Comparison of ENCODE assay signal across 1 cellular context in the genomic region with DNA sequence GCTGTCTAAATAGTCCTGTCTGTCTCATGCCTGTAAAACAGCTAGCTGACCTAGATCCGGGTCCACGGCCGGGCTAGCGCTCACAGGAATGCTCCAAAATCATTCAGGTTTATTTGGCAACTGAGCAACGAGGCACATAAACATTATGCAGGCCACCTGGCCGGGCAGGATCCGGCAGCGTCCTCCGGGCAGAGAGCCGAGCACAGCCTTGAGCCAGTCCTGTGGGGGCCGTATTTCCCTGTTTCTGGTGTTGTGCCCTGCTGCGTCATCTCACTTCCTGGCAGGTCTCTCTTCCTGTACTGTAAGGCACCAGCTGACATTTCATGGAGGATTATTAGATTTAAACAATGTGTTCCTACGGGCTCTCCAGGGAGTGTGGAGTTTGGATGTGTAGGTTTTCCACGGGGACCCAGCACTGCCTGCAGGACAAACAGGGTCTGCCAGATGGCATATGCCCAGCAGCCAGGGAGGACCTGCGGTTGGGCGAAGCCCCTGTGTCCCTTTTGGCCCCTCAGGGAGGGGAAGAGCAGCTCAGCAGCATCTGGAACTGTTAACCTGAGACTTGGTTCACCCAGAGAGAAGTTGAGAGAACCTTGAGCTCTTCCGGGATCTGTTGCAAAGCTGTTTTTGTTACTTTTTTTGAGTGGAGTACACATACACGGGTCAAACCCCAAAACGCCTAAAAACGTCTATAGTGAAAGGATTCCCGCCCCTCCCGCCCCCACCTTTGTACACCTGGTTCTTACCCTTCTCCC.
TF ChIP-seq lines count a peak whose summit lies in the region.

No MANE protein-coding gene starts in this region.

TF ChIP-seq in SK-N-SH, 30 proteins besides CTCF, POLR2A, EP300 and RAD21 (continued from another document):
- no peak for TF ChIP-seq SMC3 (IDR thresholded peaks at IDR 0.05; ENCODE audit: low read depth, low read length)
- TF ChIP-seq GATA2 (CRISPR knock-in tag; IDR thresholded peaks at IDR 0.05) = no peak
- peak; percentile 18; the same call in 1 of the 2 replicates for TF ChIP-seq SIN3A (IDR thresholded peaks at IDR 0.05; ENCODE audit: borderline replicate concordance, low read depth, low read length)
- peak; percentile 57; the same call in 1 of the 2 replicates for TF ChIP-seq MXI1 (IDR thresholded peaks at IDR 0.05; ENCODE audit: low read depth, low read length)
- no peak for TF ChIP-seq RXRA (IDR thresholded peaks at IDR 0.05; ENCODE audit: borderline replicate concordance, low read depth)
- TF ChIP-seq, protein P1, sequence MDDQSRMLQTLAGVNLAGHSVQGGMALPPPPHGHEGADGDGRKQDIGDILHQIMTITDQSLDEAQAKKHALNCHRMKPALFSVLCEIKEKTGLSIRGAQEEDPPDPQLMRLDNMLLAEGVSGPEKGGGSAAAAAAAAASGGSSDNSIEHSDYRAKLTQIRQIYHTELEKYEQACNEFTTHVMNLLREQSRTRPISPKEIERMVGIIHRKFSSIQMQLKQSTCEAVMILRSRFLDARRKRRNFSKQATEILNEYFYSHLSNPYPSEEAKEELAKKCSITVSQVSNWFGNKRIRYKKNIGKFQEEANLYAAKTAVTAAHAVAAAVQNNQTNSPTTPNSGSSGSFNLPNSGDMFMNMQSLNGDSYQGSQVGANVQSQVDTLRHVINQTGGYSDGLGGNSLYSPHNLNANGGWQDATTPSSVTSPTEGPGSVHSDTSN (IDR thresholded peaks at IDR 0.05) = no peak
- TF ChIP-seq FOXJ3 (CRISPR knock-in tag; IDR thresholded peaks at IDR 0.05) = peak; percentile 80
- TF ChIP-seq EZH2phosphoT487 (IDR thresholded peaks at IDR 0.05; ENCODE audit: borderline replicate concordance, low read depth) = no peak
- peak; percentile 39; the same call in 1 of the 2 replicates for TF ChIP-seq YY1 (IDR thresholded peaks at IDR 0.05; ENCODE audit: low read depth)
- TF ChIP-seq, protein P2, sequence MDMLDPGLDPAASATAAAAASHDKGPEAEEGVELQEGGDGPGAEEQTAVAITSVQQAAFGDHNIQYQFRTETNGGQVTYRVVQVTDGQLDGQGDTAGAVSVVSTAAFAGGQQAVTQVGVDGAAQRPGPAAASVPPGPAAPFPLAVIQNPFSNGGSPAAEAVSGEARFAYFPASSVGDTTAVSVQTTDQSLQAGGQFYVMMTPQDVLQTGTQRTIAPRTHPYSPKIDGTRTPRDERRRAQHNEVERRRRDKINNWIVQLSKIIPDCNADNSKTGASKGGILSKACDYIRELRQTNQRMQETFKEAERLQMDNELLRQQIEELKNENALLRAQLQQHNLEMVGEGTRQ (IDR thresholded peaks at IDR 0.05; ENCODE audit: borderline replicate concordance, low read depth, low read length) = no peak
- peak; percentile 73 for TF ChIP-seq ELF1 (IDR thresholded peaks at IDR 0.05)
- TF ChIP-seq, protein P3, sequence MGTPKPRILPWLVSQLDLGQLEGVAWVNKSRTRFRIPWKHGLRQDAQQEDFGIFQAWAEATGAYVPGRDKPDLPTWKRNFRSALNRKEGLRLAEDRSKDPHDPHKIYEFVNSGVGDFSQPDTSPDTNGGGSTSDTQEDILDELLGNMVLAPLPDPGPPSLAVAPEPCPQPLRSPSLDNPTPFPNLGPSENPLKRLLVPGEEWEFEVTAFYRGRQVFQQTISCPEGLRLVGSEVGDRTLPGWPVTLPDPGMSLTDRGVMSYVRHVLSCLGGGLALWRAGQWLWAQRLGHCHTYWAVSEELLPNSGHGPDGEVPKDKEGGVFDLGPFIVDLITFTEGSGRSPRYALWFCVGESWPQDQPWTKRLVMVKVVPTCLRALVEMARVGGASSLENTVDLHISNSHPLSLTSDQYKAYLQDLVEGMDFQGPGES (IDR thresholded peaks at IDR 0.05; ENCODE audit: low read depth, low read length) = no peak
TF ChIP-seq in SK-N-SH: peak in this region for 14.
